14 cellular contexts compared by ENCODE assay signal in genomic region chr6:154515808-154516207, GRCh38. TPM values are rescaled to one million over a fixed set of nuclear protein-coding genes. Genes with fewer than 3 reads are reported as not detected.
DNase-seq lines count a peak whose midpoint lies in the region; ATAC-seq and TF ChIP-seq lines count a peak whose summit lies in the region.
"Had no signal": no experiment of that assay in that cellular context is flagged by ENCODE, and none has a peak within 500 bp of the region (broad histone marks: within the 10 kb centered on the region; RNA-seq: fewer than 3 reads in every experiment).

No MANE protein-coding gene starts in this region.

- no peaks in the 10 kb centered on the region for H4K20me1 ChIP-seq in fibroblast of lung (ENCODE audit: control insufficient read depth, extremely low read depth, insufficient read depth, low read length)

- H3K4me1 Mint-ChIP-seq in MCF 10A (ENCODE audit: insufficient read depth, unreplicated experiment) (peaks cover 6% of the 10 kb centered on the region), nephron progenitor cell (peaks cover 51% of the 10 kb centered on the region)
- peaks cover 6% of the 10 kb centered on the region for H3K4me1 Mint-ChIP-seq in stimulated activated effector memory CD8-positive, alpha-beta T cell treated with anti-CD3 and anti-CD28 coated beads, Interleukin-12 subunit alpha, Interleukin-12 subunit beta, amount 100 ng/mL, for 72 hours

- no peak overlapping the region for H3K27ac Mint-ChIP-seq in MCF 10A (ENCODE audit: low read depth, unreplicated experiment)
- peak overlapping the region; percentile 80 for H3K27ac Mint-ChIP-seq in nephron progenitor cell
- no peak overlapping the region for H3K27ac Mint-ChIP-seq in stimulated activated effector memory CD8-positive, alpha-beta T cell treated with anti-CD3 and anti-CD28 coated beads, Interleukin-12 subunit alpha, Interleukin-12 subunit beta, amount 100 ng/mL, for 72 hours

- H3K27me3 Mint-ChIP-seq in MCF 10A (ENCODE audit: insufficient read depth, unreplicated experiment) (no peaks in the 10 kb centered on the region), nephron progenitor cell (ENCODE audit: low read depth, poor library complexity) (no peaks in the 10 kb centered on the region)

- no peak for TF ChIP-seq CTCF in breast epithelium (IDR thresholded peaks at IDR 0.05)
- TF ChIP-seq CTCF in MCF 10A (IDR thresholded peaks at IDR 0.05; ENCODE audit: unreplicated experiment): no peak
- TF ChIP-seq CTCF in fibroblast of lung (conservative IDR thresholded peaks at IDR 0.05 in 1 of 2, IDR thresholded peaks at IDR 0.05 in 1 of 2; ENCODE audit: low read depth in 1 of 2, low read length in 2 of 2): no peak
- TF ChIP-seq CTCF in nephron progenitor cell (IDR thresholded peaks at IDR 0.05): no peak
- no peak for TF ChIP-seq CTCF in upper lobe of right lung (IDR thresholded peaks at IDR 0.05)

- peak overlapping the region; percentile 1 to 57 (median 37) for H3K4me3 ChIP-seq in breast epithelium
- peak overlapping the region; percentile 22 to 54 (median 39) for H3K4me3 ChIP-seq in fibroblast of lung (replicated peaks in 1 of 4; ENCODE audit: control extremely low read depth in 1 of 4, insufficient read depth in 1 of 4, low read depth in 3 of 4, low read length in 4 of 4)
- H3K4me3 ChIP-seq in upper lobe of right lung: peak overlapping the region; percentile 25

- CTCF ChIA-PET in MCF 10A (lab: Yijun Ruan, JAX): interaction anchor here (0.8 to 1.3 kb wide), 2 partner anchors 15 to 159 kb away, joined by 3 read pairs; no protein-coding TSS in a partner anchor

- H3K9me3 Mint-ChIP-seq in MCF 10A (ENCODE audit: unreplicated experiment): no peaks in the 10 kb centered on the region
- H3K9me3 Mint-ChIP-seq in nephron progenitor cell: no peaks in the 10 kb centered on the region
- H3K9me3 Mint-ChIP-seq in stimulated activated effector memory CD8-positive, alpha-beta T cell treated with anti-CD3 and anti-CD28 coated beads, Interleukin-12 subunit alpha, Interleukin-12 subunit beta, amount 100 ng/mL, for 72 hours: no peaks in the 10 kb centered on the region

- DNase-seq in breast epithelium (ENCODE audit: low spot score in 2 of 2): no peak
- no peak for DNase-seq in MCF 10A (ENCODE audit: unreplicated experiment)
- DNase-seq in fibroblast of lung (ENCODE audit: low read depth in 2 of 2): no peak
- DNase-seq in nephron progenitor cell: no peak
- no peak for DNase-seq in upper lobe of right lung
- DNase-seq in stimulated activated effector memory CD8-positive, alpha-beta T cell treated with anti-CD3 and anti-CD28 coated beads, Interleukin-12 subunit alpha, Interleukin-12 subunit beta, amount 100 ng/mL, for 72 hours (ENCODE audit: low spot score in 2 of 2): no peak
- DNase-seq: 8988T, activated gamma-delta T cell, GDM1, NCI-H1105 treated with DMSO at 0.1 percent for 48 hours, NCI-H345, SK-N-SH had no signal

- no peak overlapping the region for H3K4me3 Mint-ChIP-seq in MCF 10A (ENCODE audit: unreplicated experiment)
- no peak overlapping the region for H3K4me3 Mint-ChIP-seq in nephron progenitor cell
- H3K4me3 Mint-ChIP-seq in stimulated activated effector memory CD8-positive, alpha-beta T cell treated with anti-CD3 and anti-CD28 coated beads, Interleukin-12 subunit alpha, Interleukin-12 subunit beta, amount 100 ng/mL, for 72 hours: no peak overlapping the region

- peak overlapping the region; percentile 82 for H2AFZ ChIP-seq in fibroblast of lung (ENCODE audit: low read length)

- H3K27me3 ChIP-seq in breast epithelium: no peaks in the 10 kb centered on the region
- H3K27me3 ChIP-seq in fibroblast of lung (ENCODE audit: control insufficient read depth, insufficient read depth, low read length): no peaks in the 10 kb centered on the region
- no peaks in the 10 kb centered on the region for H3K27me3 ChIP-seq in upper lobe of right lung

- no peaks in the 10 kb centered on the region for H3K79me2 ChIP-seq in fibroblast of lung (ENCODE audit: control insufficient read depth, insufficient read depth, low read length)

- H3K9me3 ChIP-seq in breast epithelium (no peaks in the 10 kb centered on the region), fibroblast of lung (ENCODE audit: control insufficient read depth, insufficient read depth, low read depth, low read length) (no peaks in the 10 kb centered on the region), upper lobe of right lung (no peaks in the 10 kb centered on the region)
- H3K9me3 ChIP-seq: SK-N-SH had no signal

- H3K4me2 ChIP-seq in fibroblast of lung (ENCODE audit: extremely low read depth, insufficient read depth, low read length): peak overlapping the region; percentile 84
- H3K4me2 ChIP-seq: SK-N-SH had no signal

- TF ChIP-seq POLR2A in breast epithelium (IDR thresholded peaks at IDR 0.05): no peak

- intact Hi-C loops in breast epithelium (cut with DNase I; ENCODE audit: low total_unique reads) (no loop called here), MCF 10A (cut with micrococcal nuclease) (no loop called here), upper lobe of right lung (cut with DNase I) (no loop called here)

- BruUV-seq in MCF 10A (replicated peaks; lab: Mats Ljungman, UMichigan): no TSS peak

- no peaks in the 10 kb centered on the region for H3K36me3 ChIP-seq in breast epithelium
- no peaks in the 10 kb centered on the region for H3K36me3 ChIP-seq in fibroblast of lung (ENCODE audit: control insufficient read depth, insufficient read depth, low read length)
- H3K36me3 ChIP-seq in upper lobe of right lung: no peaks in the 10 kb centered on the region

- no peak overlapping the region for H3K9ac ChIP-seq in fibroblast of lung (ENCODE audit: insufficient read depth, low read length)
- H3K9ac ChIP-seq: SK-N-SH had no signal

- POLR2A ChIA-PET in MCF 10A (lab: Yijun Ruan, JAX): no interaction called here

- H3K4me1 ChIP-seq in breast epithelium: no peaks in the 10 kb centered on the region
- no peaks in the 10 kb centered on the region for H3K4me1 ChIP-seq in fibroblast of lung (ENCODE audit: control insufficient read depth, extremely low read depth, insufficient read depth, low read length)
- peaks cover 8% of the 10 kb centered on the region for H3K4me1 ChIP-seq in upper lobe of right lung

- H3K36me3 Mint-ChIP-seq in MCF 10A (ENCODE audit: insufficient read depth, unreplicated experiment): no peaks in the 10 kb centered on the region
- peaks cover 5% of the 10 kb centered on the region for H3K36me3 Mint-ChIP-seq in nephron progenitor cell (ENCODE audit: low read depth)
- H3K36me3 Mint-ChIP-seq in stimulated activated effector memory CD8-positive, alpha-beta T cell treated with anti-CD3 and anti-CD28 coated beads, Interleukin-12 subunit alpha, Interleukin-12 subunit beta, amount 100 ng/mL, for 72 hours: no peaks in the 10 kb centered on the region

- H3K27ac ChIP-seq in breast epithelium (peak overlapping the region; percentile 21 to 46), fibroblast of lung (ENCODE audit: insufficient read depth, low read length) (no peak overlapping the region), upper lobe of right lung (no peak overlapping the region)

- ATAC-seq in upper lobe of right lung (no peak), HG03469 (IDR thresholded peaks at IDR 0.05; ENCODE audit: unreplicated experiment) (no peak), HG02623 (IDR thresholded peaks at IDR 0.05; ENCODE audit: unreplicated experiment) (no peak)
- no peak for ATAC-seq in stimulated activated effector memory CD8-positive, alpha-beta T cell treated with anti-CD3 and anti-CD28 coated beads, Interleukin-12 subunit alpha, Interleukin-12 subunit beta, amount 100 ng/mL, for 72 hours

RNA-seq across cellular contexts. Expression of gene CNKSR3, which starts 5.3 kb away (rescaled TPM):
- 1 to 10 TPM; 2.1 to 8.6 (median 5.2) TPM for total RNA-seq in breast epithelium
- total RNA-seq in MCF 10A (2022): 3.9 and 4.8 TPM in 2 replicates
- 3.9 and 14.0 TPM in 2 replicates for total RNA-seq in fibroblast of lung
- polyA plus RNA-seq in fibroblast of lung: 5.5 and 9.7 TPM in 2 replicates
- polyA plus RNA-seq in fibroblast of lung (2012): 10.6 and 17.7 TPM in 2 replicates
- 6.1 and 17.4 TPM in 2 replicates for polyA minus RNA-seq in fibroblast of lung (ENCODE audit: low replicate concordance)
- 11.8 TPM for total RNA-seq in upper lobe of right lung

Comparison
In these comparisons a context has a peak if more than half of its experiments do, and no peak if none do; other contexts are left out.
1. H3K27ac ChIP-seq: peak in breast epithelium (2 of 2); none in fibroblast of lung (single experiment) and upper lobe of right lung (single experiment).
2. Peak in every context shown above with its lines, with median percentiles within 50 percentile points of each other: H3K4me3 ChIP-seq.